ENCODE assay signal across 8 cellular contexts in the genomic region with DNA sequence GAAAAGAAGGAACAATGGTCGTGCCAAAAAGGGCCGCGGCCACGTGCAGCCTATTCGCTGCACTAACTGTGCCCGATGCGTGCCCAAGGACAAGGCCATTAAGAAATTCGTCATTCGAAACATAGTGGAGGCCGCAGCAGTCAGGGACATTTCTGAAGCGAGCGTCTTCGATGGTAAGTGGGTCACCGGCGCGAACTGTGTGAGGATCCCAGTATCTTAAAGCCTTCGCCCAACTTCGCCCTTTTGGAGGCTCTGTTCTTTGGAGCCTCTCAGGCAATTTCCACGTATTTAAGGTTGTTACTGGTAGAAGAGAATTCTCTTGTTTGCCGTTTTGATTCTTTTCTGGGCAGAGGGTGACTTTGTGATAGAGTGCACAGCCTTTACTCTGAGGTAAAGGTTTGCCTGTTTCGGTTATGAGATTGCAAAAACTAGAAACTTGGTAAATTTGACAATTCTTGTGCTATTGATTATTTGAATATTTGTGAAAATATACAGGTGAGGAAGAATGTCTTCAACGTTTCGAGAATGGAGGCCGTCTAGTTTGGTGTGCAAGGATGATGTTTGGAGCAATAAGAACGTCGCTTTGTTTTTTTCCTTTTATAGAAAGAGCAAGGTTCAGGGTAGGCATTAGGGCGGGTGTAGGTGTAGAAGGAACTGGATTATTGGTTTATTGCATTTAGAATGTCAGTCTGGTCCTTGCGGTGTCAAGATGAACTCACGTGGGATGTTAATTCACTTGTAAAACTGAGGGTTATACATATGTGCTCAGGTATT. TPM values are rescaled to one million over a fixed set of nuclear protein-coding genes. Genes with fewer than 3 reads are reported as not detected.
DNase-seq lines count a peak whose midpoint lies in the region; ATAC-seq and TF ChIP-seq lines count a peak whose summit lies in the region.

No MANE protein-coding gene starts in this region.

- POLR2A ChIA-PET in BJ (lab: Charles Lee) = no interaction called here

- H3K36me3 Mint-ChIP-seq in natural killer cell treated with Interleukin-12 subunit alpha and Interleukin-12 subunit beta and Interleukin-15 and Interleukin-18, amount 100 ng/mL, for 72 hours = peaks cover 23% of the 10 kb centered on the region

- no peaks in the 10 kb centered on the region for H3K9me3 Mint-ChIP-seq in natural killer cell treated with Interleukin-12 subunit alpha and Interleukin-12 subunit beta and Interleukin-15 and Interleukin-18, amount 100 ng/mL, for 72 hours

- H3K4me3 Mint-ChIP-seq in natural killer cell treated with Interleukin-12 subunit alpha and Interleukin-12 subunit beta and Interleukin-15 and Interleukin-18, amount 100 ng/mL, for 72 hours = peak overlapping the region; percentile 98

- peaks cover 20 to 28% of the 10 kb centered on the region in 2 donors for H3K4me1 Mint-ChIP-seq in natural killer cell treated with Interleukin-12 subunit alpha and Interleukin-12 subunit beta and Interleukin-15 and Interleukin-18, amount 100 ng/mL, for 72 hours (ENCODE audit: low read depth in 2 of 2)

- H3K27ac Mint-ChIP-seq in natural killer cell treated with Interleukin-12 subunit alpha and Interleukin-12 subunit beta and Interleukin-15 and Interleukin-18, amount 100 ng/mL, for 72 hours = peak overlapping the region; percentile 97

- H3K4me3 ChIP-seq in BJ (ENCODE audit: low read depth, low read length) = peak overlapping the region; percentile 81

- no peak for TF ChIP-seq CTCF in BJ (IDR thresholded peaks at IDR 0.05; ENCODE audit: insufficient read depth, low read depth, low read length)

- no peaks in the 10 kb centered on the region for H3K27me3 Mint-ChIP-seq in natural killer cell treated with Interleukin-12 subunit alpha and Interleukin-12 subunit beta and Interleukin-15 and Interleukin-18, amount 100 ng/mL, for 72 hours

- CTCF ChIA-PET in BJ (lab: Yijun Ruan, JAX) = no interaction called here

- ATAC-seq in natural killer cell treated with Interleukin-12 subunit alpha and Interleukin-12 subunit beta and Interleukin-15 and Interleukin-18, amount 100 ng/mL, for 72 hours = no peak
- ATAC-seq in HG02884 (IDR thresholded peaks at IDR 0.05; ENCODE audit: unreplicated experiment) = no peak
- no peak for ATAC-seq in GM21515 (IDR thresholded peaks at IDR 0.05; ENCODE audit: unreplicated experiment)
- ATAC-seq in HG03520 (IDR thresholded peaks at IDR 0.05; ENCODE audit: unreplicated experiment) = no peak
- no peak for ATAC-seq in HG02759 (IDR thresholded peaks at IDR 0.05; ENCODE audit: unreplicated experiment)

- DNase-seq in BJ (ENCODE audit: low read depth) = no peak
- DNase-seq in NAMALWA (ENCODE audit: low spot score) = peak; percentile 25
- DNase-seq in dermis blood vessel endothelial cell = peak; percentile 20
- DNase-seq in natural killer cell treated with Interleukin-12 subunit alpha and Interleukin-12 subunit beta and Interleukin-15 and Interleukin-18, amount 100 ng/mL, for 72 hours (ENCODE audit: low spot score) = no peak

- no peaks in the 10 kb centered on the region for H3K27me3 ChIP-seq in BJ (ENCODE audit: control insufficient read depth, insufficient read depth, low read length)

- peaks cover 6% of the 10 kb centered on the region for H3K36me3 ChIP-seq in BJ (ENCODE audit: control insufficient read depth, insufficient read depth, low read length)

RNA-seq across cellular contexts. Expression of a gene that starts 0.9 kb away (rescaled TPM):
- polyA plus RNA-seq in BJ (2011; rRNA removed) = 635 and 868 TPM in 2 replicates
- polyA minus RNA-seq in BJ (2011; rRNA and poly(A)+ RNA removed) = 282 and 579 TPM in 2 replicates
- 199 and 372 TPM in 2 replicates for total RNA-seq in dermis blood vessel endothelial cell
- total RNA-seq in natural killer cell treated with Interleukin-12 subunit alpha and Interleukin-12 subunit beta and Interleukin-15 and Interleukin-18, amount 100 ng/mL, for 72 hours = 10 to 100 TPM; 24.6 to 48.3 TPM

RNA-seq across cellular contexts. Expression of a gene that starts 21.8 kb away (rescaled TPM):
- 1.9 and 2.9 TPM in 2 replicates for polyA plus RNA-seq in BJ (2011; rRNA removed)
- 3.6 and 4.1 TPM in 2 replicates for polyA minus RNA-seq in BJ (2011; rRNA and poly(A)+ RNA removed)
- 0.70 and 1.4 TPM in 2 replicates for total RNA-seq in dermis blood vessel endothelial cell
- 10 to 100 TPM; 11.7 to 12.0 TPM for total RNA-seq in natural killer cell treated with Interleukin-12 subunit alpha and Interleukin-12 subunit beta and Interleukin-15 and Interleukin-18, amount 100 ng/mL, for 72 hours

RNA-seq across cellular contexts. Expression of a gene that starts 37.3 kb away (rescaled TPM):
- 4.7 and 6.0 TPM in 2 replicates for polyA plus RNA-seq in BJ (2011; rRNA removed)
- polyA minus RNA-seq in BJ (2011; rRNA and poly(A)+ RNA removed) = 4.0 and 5.4 TPM in 2 replicates
- total RNA-seq in dermis blood vessel endothelial cell = 0.34 and 0.88 TPM in 2 replicates
- not detected for total RNA-seq in natural killer cell treated with Interleukin-12 subunit alpha and Interleukin-12 subunit beta and Interleukin-15 and Interleukin-18, amount 100 ng/mL, for 72 hours

RNA-seq across cellular contexts. Expression of a gene that starts 45.5 kb away (rescaled TPM):
- 14.4 and 22.3 TPM in 2 replicates for polyA plus RNA-seq in BJ (2011; rRNA removed)
- polyA minus RNA-seq in BJ (2011; rRNA and poly(A)+ RNA removed) = 14.1 and 21.2 TPM in 2 replicates
- total RNA-seq in dermis blood vessel endothelial cell = 12.4 and 18.9 TPM in 2 replicates
- 10 to 100 TPM; 12.2 to 17.6 TPM for total RNA-seq in natural killer cell treated with Interleukin-12 subunit alpha and Interleukin-12 subunit beta and Interleukin-15 and Interleukin-18, amount 100 ng/mL, for 72 hours

Comparison
In these comparisons a context has a peak if more than half of its experiments do, and no peak if none do; other contexts are left out.
1. DNase-seq: peak in NAMALWA (single experiment) and dermis blood vessel endothelial cell (single experiment); none in BJ (single experiment) and natural killer cell treated with Interleukin-12 subunit alpha and Interleukin-12 subunit beta and Interleukin-15 and Interleukin-18, amount 100 ng/mL, for 72 hours (single experiment).